ENCODE assay signal across 1 cellular context in the genomic region with DNA sequence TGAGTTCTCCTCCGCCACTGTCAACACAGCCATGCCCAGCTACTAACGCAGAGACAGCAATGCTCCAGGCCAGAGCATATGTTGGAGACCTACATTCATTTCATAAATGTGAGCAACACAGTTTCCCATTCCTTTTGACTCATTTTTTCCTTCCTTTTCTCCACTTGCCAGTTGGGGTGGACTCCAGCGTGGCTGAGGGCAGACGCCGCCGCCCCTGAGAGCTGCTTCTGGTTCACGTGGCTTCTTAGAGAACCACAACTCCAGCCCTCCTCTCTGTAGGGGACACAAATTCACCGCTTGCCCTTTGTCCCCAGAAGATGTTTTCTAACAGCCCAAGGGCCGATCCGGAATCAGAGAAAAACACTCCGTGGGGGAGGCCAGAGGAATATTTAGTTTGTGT.
TF ChIP-seq lines count a peak whose summit lies in the region.

No MANE protein-coding gene starts in this region.

TF ChIP-seq in HepG2, 621 proteins besides CTCF, POLR2A, EP300 and RAD21 (continued from another document):
- TF ChIP-seq, protein P1, sequence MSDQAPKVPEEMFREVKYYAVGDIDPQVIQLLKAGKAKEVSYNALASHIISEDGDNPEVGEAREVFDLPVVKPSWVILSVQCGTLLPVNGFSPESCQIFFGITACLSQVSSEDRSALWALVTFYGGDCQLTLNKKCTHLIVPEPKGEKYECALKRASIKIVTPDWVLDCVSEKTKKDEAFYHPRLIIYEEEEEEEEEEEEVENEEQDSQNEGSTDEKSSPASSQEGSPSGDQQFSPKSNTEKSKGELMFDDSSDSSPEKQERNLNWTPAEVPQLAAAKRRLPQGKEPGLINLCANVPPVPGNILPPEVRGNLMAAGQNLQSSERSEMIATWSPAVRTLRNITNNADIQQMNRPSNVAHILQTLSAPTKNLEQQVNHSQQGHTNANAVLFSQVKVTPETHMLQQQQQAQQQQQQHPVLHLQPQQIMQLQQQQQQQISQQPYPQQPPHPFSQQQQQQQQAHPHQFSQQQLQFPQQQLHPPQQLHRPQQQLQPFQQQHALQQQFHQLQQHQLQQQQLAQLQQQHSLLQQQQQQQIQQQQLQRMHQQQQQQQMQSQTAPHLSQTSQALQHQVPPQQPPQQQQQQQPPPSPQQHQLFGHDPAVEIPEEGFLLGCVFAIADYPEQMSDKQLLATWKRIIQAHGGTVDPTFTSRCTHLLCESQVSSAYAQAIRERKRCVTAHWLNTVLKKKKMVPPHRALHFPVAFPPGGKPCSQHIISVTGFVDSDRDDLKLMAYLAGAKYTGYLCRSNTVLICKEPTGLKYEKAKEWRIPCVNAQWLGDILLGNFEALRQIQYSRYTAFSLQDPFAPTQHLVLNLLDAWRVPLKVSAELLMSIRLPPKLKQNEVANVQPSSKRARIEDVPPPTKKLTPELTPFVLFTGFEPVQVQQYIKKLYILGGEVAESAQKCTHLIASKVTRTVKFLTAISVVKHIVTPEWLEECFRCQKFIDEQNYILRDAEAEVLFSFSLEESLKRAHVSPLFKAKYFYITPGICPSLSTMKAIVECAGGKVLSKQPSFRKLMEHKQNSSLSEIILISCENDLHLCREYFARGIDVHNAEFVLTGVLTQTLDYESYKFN (CRISPR knock-in tag; conservative IDR thresholded peaks at IDR 0.05), result peak; percentile 33; the same call in 1 of the 2 replicates
- TF ChIP-seq ZNF761 (CRISPR knock-in tag; conservative IDR thresholded peaks at IDR 0.05) (no peak), ZNF572 (CRISPR knock-in tag; IDR thresholded peaks at IDR 0.05) (peak; percentile 45; the same call in 1 of the 2 replicates), SALL1 (CRISPR knock-in tag; IDR thresholded peaks at IDR 0.05) (peak; percentile 41), SP4 (CRISPR knock-in tag; IDR thresholded peaks at IDR 0.05) (0 out of 2 replicates have a peak, but pooled peaks have one; percentile 36), ZZZ3 (CRISPR knock-in tag; IDR thresholded peaks at IDR 0.05; ENCODE audit: borderline replicate concordance) (peak; percentile 55; the same call in 1 of the 2 replicates), ZBTB38 (CRISPR knock-in tag; IDR thresholded peaks at IDR 0.05) (peak; percentile 13; the same call in 1 of the 2 replicates), ZNF10 (CRISPR knock-in tag; IDR thresholded peaks at IDR 0.05; ENCODE audit: borderline replicate concordance, low read depth) (no peak), ZNF605 (CRISPR knock-in tag; IDR thresholded peaks at IDR 0.05) (peak; percentile 36; the same call in 1 of the 2 replicates), ZNF556 (CRISPR knock-in tag; IDR thresholded peaks at IDR 0.05; ENCODE audit: borderline replicate concordance) (0 out of 2 replicates have a peak, but pooled peaks have one; percentile 70), ZC3H4 (CRISPR knock-in tag; IDR thresholded peaks at IDR 0.05; ENCODE audit: borderline replicate concordance) (no peak), ZNF33B (CRISPR knock-in tag; IDR thresholded peaks at IDR 0.05) (no peak), NR2C2 (CRISPR knock-in tag; IDR thresholded peaks at IDR 0.05; ENCODE audit: borderline replicate concordance) (peak; percentile 39; the same call in 1 of the 2 replicates)
- TF ChIP-seq, protein P2, sequence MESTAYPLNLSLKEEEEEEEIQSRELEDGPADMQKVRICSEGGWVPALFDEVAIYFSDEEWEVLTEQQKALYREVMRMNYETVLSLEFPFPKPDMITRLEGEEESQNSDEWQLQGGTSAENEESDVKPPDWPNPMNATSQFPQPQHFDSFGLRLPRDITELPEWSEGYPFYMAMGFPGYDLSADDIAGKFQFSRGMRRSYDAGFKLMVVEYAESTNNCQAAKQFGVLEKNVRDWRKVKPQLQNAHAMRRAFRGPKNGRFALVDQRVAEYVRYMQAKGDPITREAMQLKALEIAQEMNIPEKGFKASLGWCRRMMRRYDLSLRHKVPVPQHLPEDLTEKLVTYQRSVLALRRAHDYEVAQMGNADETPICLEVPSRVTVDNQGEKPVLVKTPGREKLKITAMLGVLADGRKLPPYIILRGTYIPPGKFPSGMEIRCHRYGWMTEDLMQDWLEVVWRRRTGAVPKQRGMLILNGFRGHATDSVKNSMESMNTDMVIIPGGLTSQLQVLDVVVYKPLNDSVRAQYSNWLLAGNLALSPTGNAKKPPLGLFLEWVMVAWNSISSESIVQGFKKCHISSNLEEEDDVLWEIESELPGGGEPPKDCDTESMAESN (CRISPR knock-in tag; conservative IDR thresholded peaks at IDR 0.05), result no peak
- TF ChIP-seq, protein P3, sequence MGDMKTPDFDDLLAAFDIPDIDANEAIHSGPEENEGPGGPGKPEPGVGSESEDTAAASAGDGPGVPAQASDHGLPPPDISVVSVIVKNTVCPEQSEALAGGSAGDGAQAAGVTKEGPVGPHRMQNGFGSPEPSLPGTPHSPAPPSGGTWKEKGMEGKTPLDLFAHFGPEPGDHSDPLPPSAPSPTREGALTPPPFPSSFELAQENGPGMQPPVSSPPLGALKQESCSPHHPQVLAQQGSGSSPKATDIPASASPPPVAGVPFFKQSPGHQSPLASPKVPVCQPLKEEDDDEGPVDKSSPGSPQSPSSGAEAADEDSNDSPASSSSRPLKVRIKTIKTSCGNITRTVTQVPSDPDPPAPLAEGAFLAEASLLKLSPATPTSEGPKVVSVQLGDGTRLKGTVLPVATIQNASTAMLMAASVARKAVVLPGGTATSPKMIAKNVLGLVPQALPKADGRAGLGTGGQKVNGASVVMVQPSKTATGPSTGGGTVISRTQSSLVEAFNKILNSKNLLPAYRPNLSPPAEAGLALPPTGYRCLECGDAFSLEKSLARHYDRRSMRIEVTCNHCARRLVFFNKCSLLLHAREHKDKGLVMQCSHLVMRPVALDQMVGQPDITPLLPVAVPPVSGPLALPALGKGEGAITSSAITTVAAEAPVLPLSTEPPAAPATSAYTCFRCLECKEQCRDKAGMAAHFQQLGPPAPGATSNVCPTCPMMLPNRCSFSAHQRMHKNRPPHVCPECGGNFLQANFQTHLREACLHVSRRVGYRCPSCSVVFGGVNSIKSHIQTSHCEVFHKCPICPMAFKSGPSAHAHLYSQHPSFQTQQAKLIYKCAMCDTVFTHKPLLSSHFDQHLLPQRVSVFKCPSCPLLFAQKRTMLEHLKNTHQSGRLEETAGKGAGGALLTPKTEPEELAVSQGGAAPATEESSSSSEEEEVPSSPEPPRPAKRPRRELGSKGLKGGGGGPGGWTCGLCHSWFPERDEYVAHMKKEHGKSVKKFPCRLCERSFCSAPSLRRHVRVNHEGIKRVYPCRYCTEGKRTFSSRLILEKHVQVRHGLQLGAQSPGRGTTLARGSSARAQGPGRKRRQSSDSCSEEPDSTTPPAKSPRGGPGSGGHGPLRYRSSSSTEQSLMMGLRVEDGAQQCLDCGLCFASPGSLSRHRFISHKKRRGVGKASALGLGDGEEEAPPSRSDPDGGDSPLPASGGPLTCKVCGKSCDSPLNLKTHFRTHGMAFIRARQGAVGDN (CRISPR knock-in tag; IDR thresholded peaks at IDR 0.05), result peak; percentile 59
